Comparison of ENCODE assay signal across 30 cellular contexts in the genomic region with DNA sequence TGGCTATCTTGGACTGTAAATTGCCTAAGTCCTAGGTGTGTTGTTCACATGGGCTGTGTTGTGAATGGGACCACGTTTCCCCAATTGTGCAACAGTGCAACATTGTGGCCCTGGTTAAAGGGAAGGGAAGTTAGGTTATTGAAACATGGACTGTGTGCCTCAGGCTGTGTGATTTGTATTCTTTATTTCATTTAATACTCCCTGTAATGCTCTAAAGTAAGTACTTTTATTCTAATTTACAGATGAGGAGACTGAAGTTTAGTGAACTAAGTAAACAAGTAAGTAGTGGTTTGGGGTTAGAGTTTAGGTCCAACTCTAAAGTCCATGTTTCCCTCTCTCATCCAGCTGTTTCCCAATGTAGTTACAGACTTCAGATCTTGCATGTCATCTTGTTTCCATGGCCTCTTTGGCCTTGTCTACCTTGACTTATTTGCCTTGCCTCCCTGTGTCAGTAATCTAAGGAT.
DNase-seq lines count a peak whose midpoint lies in the region; ATAC-seq and TF ChIP-seq lines count a peak whose summit lies in the region.
"Had no signal": no experiment of that assay in that cellular context is flagged by ENCODE, and none has a peak within 500 bp of the region (broad histone marks: within the 10 kb centered on the region; RNA-seq: fewer than 3 reads in every experiment).

No MANE protein-coding gene starts in this region.

- 0% methylated on average over 1 of the region's 1 CpG for WGBS in right lobe of liver (ENCODE audit: insufficient coverage, low coverage, low lambda C conversion rate, missing lambda C conversion rate)

- CTCF ChIA-PET in T-cell (lab: Charles Lee): no interaction called here

- H3K27me3 Mint-ChIP-seq in natural killer cell (ENCODE audit: low read depth in 2 of 2) (no peaks in the 10 kb centered on the region), T-cell (no peaks in the 10 kb centered on the region)
- no peaks in the 10 kb centered on the region for H3K27me3 Mint-ChIP-seq in natural killer cell treated with Interleukin-12 subunit alpha and Interleukin-12 subunit beta and Interleukin-15 and Interleukin-18, amount 100 ng/mL, for 72 hours
- H3K27me3 Mint-ChIP-seq: activated CD4-positive, alpha-beta T cell treated with anti-CD3 and anti-CD28 coated beads, Interleukin-2, amount 10 ng/mL, durations not matched to agents 7 days and 5 days; progenitor cell of endocrine pancreas; stimulated activated naive CD8-positive, alpha-beta T cell treated with anti-CD3 and anti-CD28 coated beads, Interleukin-15, amount 100 ng/mL, for 72 hours had no signal

- TF ChIP-seq CTCF in natural killer cell (IDR thresholded peaks at IDR 0.05) (no peak), right lobe of liver (IDR thresholded peaks at IDR 0.05) (no peak), breast epithelium (IDR thresholded peaks at IDR 0.05) (no peak)

- peaks cover 67 to 85% of the 10 kb centered on the region in 2 donors for H3K4me1 Mint-ChIP-seq in natural killer cell
- H3K4me1 Mint-ChIP-seq in natural killer cell treated with Interleukin-12 subunit alpha and Interleukin-12 subunit beta and Interleukin-15 and Interleukin-18, amount 100 ng/mL, for 72 hours (ENCODE audit: low read depth in 2 of 2): peaks cover 44 to 62% of the 10 kb centered on the region in 2 donors
- H3K4me1 Mint-ChIP-seq in T-cell: peaks cover 70 to 84% (median 83%) of the 10 kb centered on the region in 3 donors

- H3K4me3 Mint-ChIP-seq in natural killer cell (no peak overlapping the region), T-cell (no peak overlapping the region)
- H3K4me3 Mint-ChIP-seq in natural killer cell treated with Interleukin-12 subunit alpha and Interleukin-12 subunit beta and Interleukin-15 and Interleukin-18, amount 100 ng/mL, for 72 hours: no peak overlapping the region
- H3K4me3 Mint-ChIP-seq: activated CD4-positive, alpha-beta T cell treated with anti-CD3 and anti-CD28 coated beads, Interleukin-2, amount 10 ng/mL, durations not matched to agents 7 days and 5 days; GM23338; stimulated activated naive CD8-positive, alpha-beta T cell treated with anti-CD3 and anti-CD28 coated beads, Interleukin-15, amount 100 ng/mL, for 72 hours had no signal

- TF ChIP-seq POLR2A in right lobe of liver (IDR thresholded peaks at IDR 0.05) (no peak), breast epithelium (IDR thresholded peaks at IDR 0.05) (no peak)

- H3K9me3 ChIP-seq in right lobe of liver (no peaks in the 10 kb centered on the region), breast epithelium (no peaks in the 10 kb centered on the region)
- H3K9me3 ChIP-seq: heart left ventricle, sigmoid colon, thyroid gland had no signal

- ATAC-seq in natural killer cell: no peak
- ATAC-seq in natural killer cell treated with Interleukin-12 subunit alpha and Interleukin-12 subunit beta and Interleukin-15 and Interleukin-18, amount 100 ng/mL, for 72 hours: no peak
- no peak for ATAC-seq in T-cell (replicated peaks in 1 of 4)
- peak; percentile 39 to 84 (median 57) for ATAC-seq in right lobe of liver
- no peak for ATAC-seq in HG03521 (IDR thresholded peaks at IDR 0.05; ENCODE audit: unreplicated experiment)
- ATAC-seq in HG02678 (IDR thresholded peaks at IDR 0.05; ENCODE audit: unreplicated experiment): no peak
- ATAC-seq: GM23338; heart left ventricle; Right ventricle myocardium inferior; stimulated activated naive CD8-positive, alpha-beta T cell treated with anti-CD3 and anti-CD28 coated beads, Interleukin-15, amount 100 ng/mL, for 72 hours had no signal

- DNase-seq in natural killer cell (no peak), T-cell (no peak), right lobe of liver (no peak), breast epithelium (ENCODE audit: low spot score in 2 of 2) (no peak)
- DNase-seq in natural killer cell treated with Interleukin-12 subunit alpha and Interleukin-12 subunit beta and Interleukin-15 and Interleukin-18, amount 100 ng/mL, for 72 hours (ENCODE audit: low spot score): no peak
- no peak for DNase-seq in stimulated activated CD4-positive, alpha-beta T cell treated with anti-CD3 and anti-CD28 coated beads, Interleukin-1b, Interleukin-23, amount 100 ng/mL, for 48 hours
- DNase-seq: activated CD4-positive, alpha-beta T cell treated with anti-CD3 and anti-CD28 coated beads, Interleukin-2, amount 10 ng/mL, durations not matched to agents 7 days and 5 days; activated T-cell treated with anti-CD3 and anti-CD28 coated beads, Interleukin-2, amount 50 U/mL, for 48 hours; amniotic stem cell; brain microvascular endothelial cell; COR-L47; DMS53; GDM1; heart left ventricle; Karpas-422; mammary epithelial cell; NCI-H1092; NCI-H1694 treated with DMSO at 0.1 percent for 48 hours; NCI-H2171; NCI-H524; PC-9; sigmoid colon; stimulated activated naive CD8-positive, alpha-beta T cell treated with anti-CD3 and anti-CD28 coated beads, Interleukin-15, amount 100 ng/mL, for 72 hours; thyroid gland had no signal

- POLR2A ChIA-PET in T-cell (lab: Charles Lee): interaction anchor here in 1 of 2 donors (0.7 to 1.0 kb wide), 2 partner anchors 26 to 139 kb away, joined by 3 to 11 read pairs; no protein-coding TSS in a partner anchor

- H3K4me3 ChIP-seq in right lobe of liver: no peak overlapping the region
- no peak overlapping the region for H3K4me3 ChIP-seq in breast epithelium
- H3K4me3 ChIP-seq: GM23338, heart left ventricle, PC-9, sigmoid colon, thyroid gland had no signal

- intact Hi-C loops in natural killer cell (cut with micrococcal nuclease): no loop called here
- intact Hi-C loops in right lobe of liver (cut with DNase I): loop anchor here in 1 of 2 donors (10.0 kb wide), 1 partner anchor 78 kb away; a partner anchor contains a TSS
- intact Hi-C loops in breast epithelium (cut with DNase I; ENCODE audit: low total_unique reads): no loop called here

- no peaks in the 10 kb centered on the region for H3K27me3 ChIP-seq in right lobe of liver
- no peaks in the 10 kb centered on the region for H3K27me3 ChIP-seq in breast epithelium
- H3K27me3 ChIP-seq: brain microvascular endothelial cell, heart left ventricle, sigmoid colon, thyroid gland had no signal

- peak overlapping the region; percentile 8 to 73 (median 29) for H3K27ac ChIP-seq in right lobe of liver
- no peak overlapping the region for H3K27ac ChIP-seq in breast epithelium
- H3K27ac ChIP-seq: brain microvascular endothelial cell, heart left ventricle, PC-9, sigmoid colon, VCaP had no signal

- H3K36me3 Mint-ChIP-seq in natural killer cell: no peaks in the 10 kb centered on the region
- no peaks in the 10 kb centered on the region for H3K36me3 Mint-ChIP-seq in natural killer cell treated with Interleukin-12 subunit alpha and Interleukin-12 subunit beta and Interleukin-15 and Interleukin-18, amount 100 ng/mL, for 72 hours
- peaks cover 21% of the 10 kb centered on the region for H3K36me3 Mint-ChIP-seq in T-cell

- no peaks in the 10 kb centered on the region for H3K36me3 ChIP-seq in right lobe of liver
- H3K36me3 ChIP-seq in breast epithelium: no peaks in the 10 kb centered on the region
- H3K36me3 ChIP-seq: brain microvascular endothelial cell, heart left ventricle, sigmoid colon, thyroid gland had no signal

- H3K4me1 ChIP-seq in right lobe of liver: peaks cover 0 to 37% (median 8%) of the 10 kb centered on the region in 4 donors
- H3K4me1 ChIP-seq in breast epithelium: peaks cover 0 to 9% of the 10 kb centered on the region in 2 donors

- H3K9me3 Mint-ChIP-seq in natural killer cell (no peaks in the 10 kb centered on the region), T-cell (no peaks in the 10 kb centered on the region)
- no peaks in the 10 kb centered on the region for H3K9me3 Mint-ChIP-seq in natural killer cell treated with Interleukin-12 subunit alpha and Interleukin-12 subunit beta and Interleukin-15 and Interleukin-18, amount 100 ng/mL, for 72 hours
- H3K9me3 Mint-ChIP-seq: activated CD4-positive, alpha-beta T cell treated with anti-CD3 and anti-CD28 coated beads, Interleukin-2, amount 10 ng/mL, durations not matched to agents 7 days and 5 days; GM23338; stimulated activated naive CD8-positive, alpha-beta T cell treated with anti-CD3 and anti-CD28 coated beads, Interleukin-15, amount 100 ng/mL, for 72 hours had no signal

- H3K27ac Mint-ChIP-seq in natural killer cell (peak overlapping the region; percentile 48 to 74), T-cell (peak overlapping the region; percentile 80 to 85)
- peak overlapping the region in 1 of 2 donors; percentile 0 for H3K27ac Mint-ChIP-seq in natural killer cell treated with Interleukin-12 subunit alpha and Interleukin-12 subunit beta and Interleukin-15 and Interleukin-18, amount 100 ng/mL, for 72 hours
- H3K27ac Mint-ChIP-seq: activated CD4-positive, alpha-beta T cell treated with anti-CD3 and anti-CD28 coated beads, Interleukin-2, amount 10 ng/mL, durations not matched to agents 7 days and 5 days; GM23338; progenitor cell of endocrine pancreas; stimulated activated naive CD8-positive, alpha-beta T cell treated with anti-CD3 and anti-CD28 coated beads, Interleukin-15, amount 100 ng/mL, for 72 hours had no signal

Comparison
In these comparisons a context has a peak if more than half of its experiments do, and no peak if none do; other contexts are left out.
1. ATAC-seq: peak in right lobe of liver (4 of 4); none in natural killer cell (0 of 3), natural killer cell treated with Interleukin-12 subunit alpha and Interleukin-12 subunit beta and Interleukin-15 and Interleukin-18, amount 100 ng/mL, for 72 hours (0 of 2), T-cell (0 of 4), HG03521 (single experiment) and HG02678 (single experiment).
2. H3K27ac ChIP-seq: peak in right lobe of liver (3 of 3); none in breast epithelium (0 of 2).